Comparison of ENCODE assay signal across 8 cellular contexts in the genomic region with DNA sequence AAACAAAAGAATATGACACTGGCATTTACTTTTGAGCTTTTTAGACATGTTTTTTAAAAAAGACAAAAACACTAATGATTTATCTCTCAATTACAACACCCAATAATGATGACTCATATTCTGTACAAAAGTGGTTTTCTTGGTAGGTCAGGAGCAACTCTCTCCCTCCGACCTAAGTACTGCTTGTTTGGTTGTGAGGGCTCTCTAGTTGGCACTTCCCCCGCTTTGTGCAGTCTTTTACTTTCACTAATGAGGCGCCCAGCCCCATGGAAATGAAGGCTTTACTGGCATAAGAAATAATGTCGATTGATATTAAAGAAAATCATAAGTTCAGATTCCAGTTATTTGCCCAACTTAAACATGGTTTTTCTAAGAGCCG. TPM values are rescaled to one million over a fixed set of nuclear protein-coding genes. Genes with fewer than 3 reads are reported as not detected.
DNase-seq lines count a peak whose midpoint lies in the region; ATAC-seq and TF ChIP-seq lines count a peak whose summit lies in the region.

No MANE protein-coding gene starts in this region.

- peaks cover 10% of the 10 kb centered on the region for H3K36me3 ChIP-seq in CD4-positive, CD25-positive, alpha-beta regulatory T cell (ENCODE audit: control insufficient read depth, insufficient read depth, low read length)
- H3K36me3 ChIP-seq in SU-DHL-6 (ENCODE audit: low read length) (peaks cover 3% of the 10 kb centered on the region; the same call in 1 of the 2 replicates), upper lobe of left lung (peaks cover 0 to 7% (median 0%) of the 10 kb centered on the region in 4 donors)

- ATAC-seq in CD4-positive, CD25-positive, alpha-beta regulatory T cell (ENCODE audit: low read depth in 2 of 2): peak; percentile 11 to 21
- ATAC-seq in GM18858 (IDR thresholded peaks at IDR 0.05; ENCODE audit: unreplicated experiment): peak; percentile 33
- peak; percentile 31 for ATAC-seq in HG03558 (IDR thresholded peaks at IDR 0.05; ENCODE audit: extremely low read depth, unreplicated experiment)
- peak; percentile 34 for ATAC-seq in central memory CD8-positive, alpha-beta T cell (replicated peaks; ENCODE audit: extremely low read depth, poor library complexity, severe bottlenecking)
- ATAC-seq in upper lobe of left lung (ENCODE audit: low FRiP score in 2 of 2): no peak
- ATAC-seq in HG02840 (IDR thresholded peaks at IDR 0.05; ENCODE audit: low FRiP score, unreplicated experiment): no peak

- peak overlapping the region; percentile 90 for H3K27ac ChIP-seq in CD4-positive, CD25-positive, alpha-beta regulatory T cell (ENCODE audit: insufficient read depth, low read length, poor library complexity, severe bottlenecking)
- H3K27ac ChIP-seq in SU-DHL-6 (ENCODE audit: low read depth, low read length) (peak overlapping the region; percentile 56), upper lobe of left lung (peak overlapping the region; percentile 85 to 95 (median 90))

- peaks cover 8% of the 10 kb centered on the region for H3F3A ChIP-seq in SU-DHL-6 (ENCODE audit: insufficient read depth)

- peak overlapping the region; percentile 87 for H3K4me3 ChIP-seq in CD4-positive, CD25-positive, alpha-beta regulatory T cell (ENCODE audit: low read depth, low read length)
- H3K4me3 ChIP-seq in SU-DHL-6 (ENCODE audit: insufficient read depth, low read length, poor library complexity, severe bottlenecking) (peak overlapping the region; percentile 39), mononuclear cell (ENCODE audit: low read length) (peak overlapping the region; percentile 91), upper lobe of left lung (peak overlapping the region in 3 of 4 donors; percentile 56 to 76 (median 72))

- WGBS in upper lobe of left lung, 2 donors: 21 to 47% methylated on average over 5 of the region's 5 CpGs

- H3K9ac ChIP-seq in SU-DHL-6 (ENCODE audit: low read length): peak overlapping the region; percentile 38

- DNase-seq in CD4-positive, CD25-positive, alpha-beta regulatory T cell: peak; percentile 19 to 76 (median 42)
- no peak for DNase-seq in central memory CD8-positive, alpha-beta T cell (ENCODE audit: low spot score in 2 of 2)
- peak in 1 of 2 donors; percentile 68 for DNase-seq in upper lobe of left lung

- no peaks in the 10 kb centered on the region for H3K27me3 Mint-ChIP-seq in CD4-positive, CD25-positive, alpha-beta regulatory T cell
- no peaks in the 10 kb centered on the region for H3K27me3 Mint-ChIP-seq in central memory CD8-positive, alpha-beta T cell

- no peaks in the 10 kb centered on the region for H3K9me2 ChIP-seq in SU-DHL-6 (replicated peaks; ENCODE audit: insufficient read depth, low read length)

- no peaks in the 10 kb centered on the region for H4K20me1 ChIP-seq in SU-DHL-6 (ENCODE audit: low read depth, low read length)

- peak overlapping the region; percentile 36 for H2AFZ ChIP-seq in SU-DHL-6 (ENCODE audit: low read depth, low read length, severe bottlenecking)

- H3K4me1 ChIP-seq in CD4-positive, CD25-positive, alpha-beta regulatory T cell (ENCODE audit: control insufficient read depth, insufficient read depth, low read length, poor library complexity, severe bottlenecking): peaks cover 29% of the 10 kb centered on the region
- H3K4me1 ChIP-seq in mononuclear cell (ENCODE audit: insufficient read depth, low read length) (peaks cover 26% of the 10 kb centered on the region), upper lobe of left lung (peaks cover 9 to 22% (median 15%) of the 10 kb centered on the region in 4 donors)

- no peak for TF ChIP-seq EP300 in upper lobe of left lung (IDR thresholded peaks at IDR 0.05)

- TF ChIP-seq POLR2A in upper lobe of left lung (IDR thresholded peaks at IDR 0.05): peak in 1 of 4 donors; percentile 15

- no peaks in the 10 kb centered on the region for H3K9me3 ChIP-seq in CD4-positive, CD25-positive, alpha-beta regulatory T cell (ENCODE audit: control insufficient read depth in 2 of 2, low read length in 2 of 2)
- no peaks in the 10 kb centered on the region for H3K9me3 ChIP-seq in SU-DHL-6 (ENCODE audit: insufficient read depth, low read length)
- H3K9me3 ChIP-seq in mononuclear cell (ENCODE audit: low read depth, low read length): no peaks in the 10 kb centered on the region
- H3K9me3 ChIP-seq in upper lobe of left lung: no peaks in the 10 kb centered on the region

- H3K4me1 Mint-ChIP-seq in CD4-positive, CD25-positive, alpha-beta regulatory T cell: peaks cover 40 to 66% (median 49%) of the 10 kb centered on the region in 4 donors
- peaks cover 43% of the 10 kb centered on the region for H3K4me1 Mint-ChIP-seq in central memory CD8-positive, alpha-beta T cell

- peak overlapping the region; percentile 81 to 99 (median 94) for H3K27ac Mint-ChIP-seq in CD4-positive, CD25-positive, alpha-beta regulatory T cell
- peak overlapping the region; percentile 99 for H3K27ac Mint-ChIP-seq in central memory CD8-positive, alpha-beta T cell (ENCODE audit: low read depth)

- H3K79me2 ChIP-seq in SU-DHL-6 (ENCODE audit: insufficient read depth, low read length): peaks cover 48% of the 10 kb centered on the region

- H3K4me2 ChIP-seq in SU-DHL-6 (ENCODE audit: low read depth, low read length, poor library complexity, severe bottlenecking): peak overlapping the region; percentile 85

- peak overlapping the region; percentile 97 to 100 (median 98) for H3K4me3 Mint-ChIP-seq in CD4-positive, CD25-positive, alpha-beta regulatory T cell
- peak overlapping the region; percentile 99 for H3K4me3 Mint-ChIP-seq in central memory CD8-positive, alpha-beta T cell

- no peaks in the 10 kb centered on the region for H3K27me3 ChIP-seq in CD4-positive, CD25-positive, alpha-beta regulatory T cell (ENCODE audit: control insufficient read depth, insufficient read depth, low read length)
- H3K27me3 ChIP-seq in SU-DHL-6 (ENCODE audit: low read length) (no peaks in the 10 kb centered on the region), mononuclear cell (ENCODE audit: insufficient read depth, low read length) (no peaks in the 10 kb centered on the region), upper lobe of left lung (no peaks in the 10 kb centered on the region)

- TF ChIP-seq CTCF in SU-DHL-6 (IDR thresholded peaks at IDR 0.05; ENCODE audit: insufficient read depth, low read length, poor library complexity, severe bottlenecking) (no peak), upper lobe of left lung (IDR thresholded peaks at IDR 0.05) (no peak)

- peaks cover 21% of the 10 kb centered on the region for H3K36me3 Mint-ChIP-seq in CD4-positive, CD25-positive, alpha-beta regulatory T cell
- H3K36me3 Mint-ChIP-seq in central memory CD8-positive, alpha-beta T cell (ENCODE audit: insufficient read depth): peaks cover 20% of the 10 kb centered on the region

- H3K9me3 Mint-ChIP-seq in CD4-positive, CD25-positive, alpha-beta regulatory T cell: peaks cover 0 to 6% (median 0%) of the 10 kb centered on the region in 7 donors
- no peaks in the 10 kb centered on the region for H3K9me3 Mint-ChIP-seq in central memory CD8-positive, alpha-beta T cell

RNA-seq across cellular contexts. Expression of gene KPNA5, which starts 1.3 kb away (rescaled TPM):
- 28.4 TPM for total RNA-seq in CD4-positive, CD25-positive, alpha-beta regulatory T cell
- 10 to 100 TPM; 11.6 to 13.1 (median 12.0) TPM for polyA plus RNA-seq in CD4-positive, CD25-positive, alpha-beta regulatory T cell
- total RNA-seq in mononuclear cell: 53.0 TPM
- 10 to 100 TPM in 3 of 6 donors, 1 to 10 TPM in 3; 3.1 to 20.1 (median 9.2) TPM for total RNA-seq in upper lobe of left lung

RNA-seq across cellular contexts. Expression of gene ZUP1, which starts 13.8 kb away (rescaled TPM):
- 16.3 TPM for total RNA-seq in CD4-positive, CD25-positive, alpha-beta regulatory T cell
- polyA plus RNA-seq in CD4-positive, CD25-positive, alpha-beta regulatory T cell: 1 to 10 TPM; 5.9 to 7.5 (median 6.6) TPM
- 21.1 TPM for total RNA-seq in mononuclear cell
- total RNA-seq in upper lobe of left lung: 10 to 100 TPM in 2 of 6 donors, 1 to 10 TPM in 4; 4.6 to 17.8 (median 9.5) TPM

Comparison
In these comparisons a context has a peak if more than half of its experiments do, and no peak if none do; other contexts are left out.
1. ATAC-seq: peak in CD4-positive, CD25-positive, alpha-beta regulatory T cell (2 of 2), GM18858 (single experiment), HG03558 (single experiment) and central memory CD8-positive, alpha-beta T cell (single experiment); none in upper lobe of left lung (0 of 2) and HG02840 (single experiment).
2. DNase-seq: peak in CD4-positive, CD25-positive, alpha-beta regulatory T cell (3 of 3); none in central memory CD8-positive, alpha-beta T cell (0 of 2).
3. H3K4me3 ChIP-seq: peak in every context shown above with its lines; median percentile 91 in mononuclear cell; 87 in CD4-positive, CD25-positive, alpha-beta regulatory T cell; 72 in upper lobe of left lung; 39 in SU-DHL-6.
4. Peak in every context shown above with its lines, with median percentiles within 50 percentile points of each other: H3K27ac ChIP-seq.